28 cellular contexts compared by ENCODE assay signal in the genomic region with DNA sequence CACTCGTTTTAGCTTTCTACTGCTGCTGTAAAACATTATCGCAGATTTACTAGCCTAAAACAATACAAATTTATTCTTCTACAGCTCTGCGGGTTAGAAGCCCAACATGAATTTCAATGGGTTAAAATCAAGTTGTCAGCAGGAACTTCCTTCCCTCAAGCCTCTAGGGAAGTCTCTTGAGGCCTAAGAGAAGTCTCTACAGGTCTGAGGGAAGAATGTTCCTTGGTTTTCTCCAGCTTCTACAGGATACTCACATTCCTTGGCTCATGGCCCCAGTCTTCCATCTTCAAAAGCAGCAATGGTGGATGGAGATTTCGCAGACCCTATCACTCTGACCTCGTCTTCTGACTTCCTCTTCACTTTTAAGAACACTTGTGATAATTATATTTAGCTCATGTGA.
"Had no signal": no experiment of that assay in that cellular context is flagged by ENCODE, and none has a peak within 500 bp of the region (broad histone marks: within the 10 kb centered on the region; RNA-seq: fewer than 3 reads in every experiment).

No MANE protein-coding gene starts in this region.

- ATAC-seq: activated CD4-positive, alpha-beta T cell treated with anti-CD3 and anti-CD28 coated beads for 36 hours; activated CD4-positive, CD25-positive, alpha-beta regulatory T cell treated with anti-CD3 and anti-CD28 coated beads, Interleukin-2, amount 50 U/mL, for 24 hours; activated CD8-positive, alpha-beta T cell treated with anti-CD3 and anti-CD28 coated beads, Interleukin-2, amount 10 ng/mL, durations not matched to agents 7 days and 5 days; WTC11 had no signal

- DNase-seq: activated CD4-positive, alpha-beta T cell treated with anti-CD3 and anti-CD28 coated beads for 36 hours; activated CD4-positive, alpha-beta T cell treated with anti-CD3 and anti-CD28 coated beads, Interleukin-2, amount 10 ng/mL, durations not matched to agents 7 days and 5 days; activated CD4-positive, alpha-beta T cell treated with anti-CD3 and anti-CD28 coated beads, Interleukin-2, amount 50 U/mL, for 48 hours; activated CD8-positive, alpha-beta T cell treated with anti-CD3 and anti-CD28 coated beads, Interleukin-2, amount 10 ng/mL, durations not matched to agents 7 days and 5 days; activated gamma-delta T cell; activated naive CD4-positive, alpha-beta T cell treated with Interleukin-2 at 50 U/mL for 16 hours; activated naive CD8-positive, alpha-beta T cell treated with anti-CD3 and anti-CD28 coated beads, Interleukin-2, amount 10 ng/mL, durations not matched to agents 7 days and 5 days; activated T-cell treated with anti-CD3 and anti-CD28 coated beads, Interleukin-2, amount 50 U/mL, for 24 hours; amygdala; caudate nucleus; cerebellar nuclear complex; NCI-H1048; NCI-H1436 treated with DMSO at 0.1 percent for 48 hours; NCI-H1694 treated with DMSO at 0.1 percent for 48 hours; NCI-H2029; NCI-H2107; NCI-H2171 treated with DMSO at 0.1 percent for 48 hours; NCI-H2227 treated with DMSO at 0.1 percent for 48 hours; NCI-H446; NCI-H510A treated with DMSO at 0.1 percent for 48 hours; NCI-H526 treated with DMSO at 0.1 percent for 48 hours; Peyer's patch; RPMI8226; SHP77 treated with DMSO at 0.1 percent for 48 hours; SK-N-SH had no signal

- H3K27ac ChIP-seq: Peyer's patch, SJSA1 had no signal

- H3K4me3 ChIP-seq: Peyer's patch, SJSA1 had no signal

- H3K9me3 ChIP-seq: Peyer's patch, SJSA1, SK-N-SH had no signal

- H3K4me1 ChIP-seq: Peyer's patch had no signal

- H3K27me3 ChIP-seq: Peyer's patch, SJSA1 had no signal

- H3K36me3 ChIP-seq: Peyer's patch, SJSA1 had no signal
